In the genomic region with DNA sequence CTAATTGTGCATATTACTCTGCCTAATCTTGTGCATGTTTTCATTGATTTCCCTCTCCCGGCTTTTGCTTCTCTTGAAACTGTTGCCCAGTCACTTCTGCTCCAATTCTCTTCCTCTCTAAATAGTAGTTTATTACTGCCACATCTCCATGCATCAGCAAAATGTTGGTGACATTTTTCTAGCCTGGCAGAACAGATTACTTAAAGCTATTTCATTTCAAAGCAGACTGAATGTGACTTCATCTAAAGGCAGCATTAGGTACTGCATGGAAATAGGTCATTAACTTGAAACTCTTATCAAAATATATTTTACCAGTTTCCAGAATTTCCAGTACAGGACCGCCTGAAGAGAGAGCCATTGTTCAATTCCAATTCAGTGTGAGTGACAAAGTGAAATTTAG, we compare ENCODE assay signal across 18 cellular contexts. TPM values are rescaled to one million over a fixed set of nuclear protein-coding genes. Genes with fewer than 3 reads are reported as not detected.
DNase-seq lines count a peak whose midpoint lies in the region; ATAC-seq and TF ChIP-seq lines count a peak whose summit lies in the region.
"Had no signal": no experiment of that assay in that cellular context is flagged by ENCODE, and none has a peak within 500 bp of the region (broad histone marks: within the 10 kb centered on the region; RNA-seq: fewer than 3 reads in every experiment).

No MANE protein-coding gene starts in this region.

- H3K4me1 ChIP-seq in Karpas-422 (ENCODE audit: low read length) (no peaks in the 10 kb centered on the region), esophagus squamous epithelium (no peaks in the 10 kb centered on the region)
- H3K4me1 ChIP-seq: upper lobe of left lung had no signal

- ATAC-seq in CD4-positive, alpha-beta T cell (ENCODE audit: poor library complexity) = no peak
- ATAC-seq in central memory CD8-positive, alpha-beta T cell (replicated peaks; ENCODE audit: extremely low read depth, poor library complexity, severe bottlenecking) = no peak
- ATAC-seq in HG03457 (IDR thresholded peaks at IDR 0.05; ENCODE audit: unreplicated experiment) = no peak
- ATAC-seq: activated T-cell treated with anti-CD3 and anti-CD28 coated beads, Interleukin-2, amount 50 U/mL, for 72 hours; T-cell had no signal

- no peak for TF ChIP-seq RAD21 in neural cell (conservative IDR thresholded peaks at IDR 0.05)

- no peaks in the 10 kb centered on the region for H3K9me3 Mint-ChIP-seq in CD4-positive, alpha-beta T cell
- no peaks in the 10 kb centered on the region for H3K9me3 Mint-ChIP-seq in central memory CD8-positive, alpha-beta T cell
- H3K9me3 Mint-ChIP-seq: activated naive CD8-positive, alpha-beta T cell treated with anti-CD3 and anti-CD28 coated beads for 36 hours; activated T-cell treated with anti-CD3 and anti-CD28 coated beads, Interleukin-2, amount 50 U/mL, for 72 hours; CD14-positive monocyte; T-cell had no signal

- intact Hi-C loops in CD4-positive, alpha-beta T cell (cut with DNase I, micrococcal nuclease) = no loop called here
- intact Hi-C loops in esophagus squamous epithelium (cut with DNase I) = no loop called here

- no peak overlapping the region for H3K4me2 ChIP-seq in Karpas-422 (ENCODE audit: low read depth, low read length, poor library complexity, severe bottlenecking)
- no peak overlapping the region for H3K4me2 ChIP-seq in neural cell (ENCODE audit: low read length)

- H3K4me3 ChIP-seq in Karpas-422 (ENCODE audit: low read length) (no peak overlapping the region), neural cell (ENCODE audit: low read length) (no peak overlapping the region), esophagus squamous epithelium (no peak overlapping the region)
- H3K4me3 ChIP-seq: HAP-1, upper lobe of left lung had no signal

- no peak for DNase-seq in CD4-positive, alpha-beta T cell
- DNase-seq in Karpas-422 = peak; percentile 36
- DNase-seq in central memory CD8-positive, alpha-beta T cell (ENCODE audit: low spot score in 2 of 2) = no peak
- DNase-seq in esophagus squamous epithelium (lab: John Stamatoyannopoulos, UW) = no peak
- DNase-seq in activated gamma-delta T cell (lab: John Stamatoyannopoulos, UW) = no peak
- DNase-seq: activated CD4-positive, alpha-beta T cell treated with anti-CD3 and anti-CD28 coated beads for 1 hour; activated naive CD8-positive, alpha-beta T cell treated with anti-CD3 and anti-CD28 coated beads for 36 hours; activated T-cell treated with anti-CD3 and anti-CD28 coated beads, Interleukin-2, amount 50 U/mL, for 72 hours; effector memory CD4-positive, alpha-beta T cell; NCI-H187 treated with DMSO at 0.1 percent for 48 hours; occipital lobe; T-cell; upper lobe of left lung had no signal

- no peak for TF ChIP-seq POLR2A in esophagus squamous epithelium (IDR thresholded peaks at IDR 0.05)

- no peak for TF ChIP-seq EP300 in neural cell (conservative IDR thresholded peaks at IDR 0.05; ENCODE audit: poor library complexity, severe bottlenecking)

- H3K9me2 ChIP-seq in Karpas-422 (replicated peaks; ENCODE audit: insufficient read depth, low read length) = no peaks in the 10 kb centered on the region
- no peaks in the 10 kb centered on the region for H3K9me2 ChIP-seq in neural cell (ENCODE audit: insufficient read depth, low read length)

- peaks cover 51% of the 10 kb centered on the region; the same call in 1 of the 2 replicates for H3K36me3 ChIP-seq in Karpas-422 (ENCODE audit: insufficient read depth, low read length)
- peaks cover 4% of the 10 kb centered on the region for H3K36me3 ChIP-seq in neural cell (ENCODE audit: insufficient read depth, low read length)
- H3K36me3 ChIP-seq in esophagus squamous epithelium = peaks cover 0 to 78% (median 0%) of the 10 kb centered on the region in 3 donors

- no peaks in the 10 kb centered on the region for H3K4me1 Mint-ChIP-seq in CD4-positive, alpha-beta T cell (ENCODE audit: low read depth)
- no peaks in the 10 kb centered on the region for H3K4me1 Mint-ChIP-seq in central memory CD8-positive, alpha-beta T cell
- H3K4me1 Mint-ChIP-seq: T-cell had no signal

- H3K36me3 Mint-ChIP-seq in CD4-positive, alpha-beta T cell (ENCODE audit: low read depth) = peaks cover 59% of the 10 kb centered on the region
- peaks cover 25% of the 10 kb centered on the region for H3K36me3 Mint-ChIP-seq in central memory CD8-positive, alpha-beta T cell (ENCODE audit: insufficient read depth)

- no peak overlapping the region for H3K27ac ChIP-seq in CD4-positive, alpha-beta T cell (ENCODE audit: low read depth, low read length)
- no peak overlapping the region for H3K27ac ChIP-seq in Karpas-422 (ENCODE audit: low read length)
- H3K27ac ChIP-seq in neural cell (ENCODE audit: low read length) = no peak overlapping the region
- H3K27ac ChIP-seq in esophagus squamous epithelium = no peak overlapping the region
- H3K27ac ChIP-seq: upper lobe of left lung had no signal

- TF ChIP-seq CTCF in CD4-positive, alpha-beta T cell (IDR thresholded peaks at IDR 0.05) = peak; percentile 11
- peak; percentile 18 for TF ChIP-seq CTCF in neural cell (IDR thresholded peaks at IDR 0.05; ENCODE audit: poor library complexity, severe bottlenecking)
- peak in 3 of 6 experiments; percentile 4 to 24 (median 16) for TF ChIP-seq CTCF in esophagus squamous epithelium (IDR thresholded peaks at IDR 0.05)

- POLR2A ChIA-PET in CD4-positive, alpha-beta T cell (lab: Charles Lee) = no interaction called here

- no peaks in the 10 kb centered on the region for H3F3A ChIP-seq in neural cell (ENCODE audit: insufficient read depth, low read length, poor library complexity, severe bottlenecking)

- H3K79me2 ChIP-seq in Karpas-422 (ENCODE audit: low read length) (no peaks in the 10 kb centered on the region), neural cell (replicated peaks; ENCODE audit: insufficient read depth, low read length) (no peaks in the 10 kb centered on the region)

- no peak overlapping the region for H3K9ac ChIP-seq in Karpas-422 (ENCODE audit: low read length)
- no peak overlapping the region for H3K9ac ChIP-seq in neural cell (ENCODE audit: low read length)

- H3K27ac Mint-ChIP-seq in CD4-positive, alpha-beta T cell = no peak overlapping the region
- H3K27ac Mint-ChIP-seq in central memory CD8-positive, alpha-beta T cell (ENCODE audit: low read depth) = peak overlapping the region; percentile 1
- H3K27ac Mint-ChIP-seq: activated naive CD8-positive, alpha-beta T cell treated with anti-CD3 and anti-CD28 coated beads for 36 hours; activated T-cell treated with anti-CD3 and anti-CD28 coated beads, Interleukin-2, amount 50 U/mL, for 72 hours; CD14-positive monocyte; T-cell had no signal

- H3K9me3 ChIP-seq in CD4-positive, alpha-beta T cell (ENCODE audit: control insufficient read depth, low read length) = no peaks in the 10 kb centered on the region
- H3K9me3 ChIP-seq in Karpas-422 (ENCODE audit: low read length) (no peaks in the 10 kb centered on the region), neural cell (ENCODE audit: low read length) (no peaks in the 10 kb centered on the region), esophagus squamous epithelium (no peaks in the 10 kb centered on the region)
- H3K9me3 ChIP-seq: HAP-1, upper lobe of left lung had no signal

- H3K4me3 Mint-ChIP-seq in CD4-positive, alpha-beta T cell = no peak overlapping the region
- H3K4me3 Mint-ChIP-seq in central memory CD8-positive, alpha-beta T cell = no peak overlapping the region
- H3K4me3 Mint-ChIP-seq: activated naive CD8-positive, alpha-beta T cell treated with anti-CD3 and anti-CD28 coated beads for 36 hours; activated T-cell treated with anti-CD3 and anti-CD28 coated beads, Interleukin-2, amount 50 U/mL, for 72 hours; CD14-positive monocyte; T-cell had no signal

- 77 to 88% methylated on average over 2 of the region's 2 CpGs for WGBS in esophagus squamous epithelium, 2 donors

- H3K27me3 ChIP-seq in CD4-positive, alpha-beta T cell (ENCODE audit: control insufficient read depth, insufficient read depth, low read length) = no peaks in the 10 kb centered on the region
- H3K27me3 ChIP-seq in Karpas-422 (ENCODE audit: low read length) = no peaks in the 10 kb centered on the region
- no peaks in the 10 kb centered on the region for H3K27me3 ChIP-seq in neural cell (ENCODE audit: insufficient read depth, low read depth, low read length)
- no peaks in the 10 kb centered on the region for H3K27me3 ChIP-seq in esophagus squamous epithelium
- H3K27me3 ChIP-seq: upper lobe of left lung had no signal

- no peaks in the 10 kb centered on the region for H4K20me1 ChIP-seq in Karpas-422 (ENCODE audit: insufficient read depth, low read depth, low read length)
- no peaks in the 10 kb centered on the region for H4K20me1 ChIP-seq in neural cell (ENCODE audit: insufficient read depth)

- no peak overlapping the region for H2AFZ ChIP-seq in Karpas-422 (ENCODE audit: low read length)
- H2AFZ ChIP-seq in neural cell (ENCODE audit: low read depth, low read length) = no peak overlapping the region

- CTCF ChIA-PET in CD4-positive, alpha-beta T cell (lab: Charles Lee) = no interaction called here

- no peaks in the 10 kb centered on the region for H3K27me3 Mint-ChIP-seq in CD4-positive, alpha-beta T cell
- no peaks in the 10 kb centered on the region for H3K27me3 Mint-ChIP-seq in central memory CD8-positive, alpha-beta T cell
- H3K27me3 Mint-ChIP-seq: activated naive CD8-positive, alpha-beta T cell treated with anti-CD3 and anti-CD28 coated beads for 36 hours; T-cell had no signal

TF ChIP-seq in neural cell, 6 proteins besides CTCF, POLR2A, EP300 and RAD21 (continues in another document):
- TF ChIP-seq POLR2AphosphoS5 (IDR thresholded peaks at IDR 0.05) (no peak), SMC3 (conservative IDR thresholded peaks at IDR 0.05; ENCODE audit: poor library complexity) (no peak), MXI1 (conservative IDR thresholded peaks at IDR 0.05; ENCODE audit: poor library complexity, severe bottlenecking) (no peak)

RNA-seq across cellular contexts. Expression of gene HPGDS, which starts 52.4 kb away (rescaled TPM):
- not detected for total RNA-seq in CD4-positive, alpha-beta T cell
- total RNA-seq in Karpas-422 (2014; rRNA removed; shearing (Covaris generic); ENCODE audit: low replicate concordance) = not detected in 2 replicates
- polyA plus RNA-seq in neural cell = not detected in 2 replicates
- not detected in 2 replicates for polyA minus RNA-seq in neural cell
- 1 to 10 TPM in 1 of 4 donors, under 1 TPM in 2, not detected in 1; 0.13 to 5.5 (median 0.15) TPM for total RNA-seq in esophagus squamous epithelium
- total RNA-seq: activated naive CD8-positive, alpha-beta T cell treated with anti-CD3 and anti-CD28 coated beads for 36 hours; activated T-cell treated with anti-CD3 and anti-CD28 coated beads, Interleukin-2, amount 50 U/mL, for 72 hours; renal cortical epithelial cell had no signal
